1 cellular context compared by ENCODE assay signal in genomic region chr17:50977487-50978159, GRCh38.
TF ChIP-seq lines count a peak whose summit lies in the region.

No MANE protein-coding gene starts in this region.

TF ChIP-seq in HepG2, 621 proteins besides CTCF, POLR2A, EP300 and RAD21 (continued from another document and continues in another):
- 0 out of 2 replicates have a peak, but pooled peaks have one; percentile 35 for TF ChIP-seq PATZ1 (CRISPR knock-in tag; IDR thresholded peaks at IDR 0.05)
- no peak for TF ChIP-seq ELF1 (CRISPR knock-in tag; IDR thresholded peaks at IDR 0.05)
- TF ChIP-seq TAF1 (CRISPR knock-in tag; IDR thresholded peaks at IDR 0.05): no peak
- no peak for TF ChIP-seq ATAD3A (CRISPR knock-in tag; IDR thresholded peaks at IDR 0.05)
- TF ChIP-seq GATAD2A (CRISPR knock-in tag; IDR thresholded peaks at IDR 0.05): peak; percentile 73
- no peak for TF ChIP-seq HNRNPUL1 (IDR thresholded peaks at IDR 0.05; ENCODE audit: low read depth, low read length)
- TF ChIP-seq GRHL1 (CRISPR knock-in tag; conservative IDR thresholded peaks at IDR 0.05): no peak
- TF ChIP-seq HIVEP1 (CRISPR knock-in tag; IDR thresholded peaks at IDR 0.05): no peak
- TF ChIP-seq SP2 (CRISPR knock-in tag; IDR thresholded peaks at IDR 0.05): no peak
- TF ChIP-seq MIER2 (CRISPR knock-in tag; IDR thresholded peaks at IDR 0.05): peak; percentile 48; the same call in 1 of the 2 replicates
- no peak for TF ChIP-seq FLYWCH1 (CRISPR knock-in tag; IDR thresholded peaks at IDR 0.05)
- TF ChIP-seq ZNF639 (CRISPR knock-in tag; conservative IDR thresholded peaks at IDR 0.05): 0 out of 2 replicates have a peak, but pooled peaks have one; percentile 64
- TF ChIP-seq ZNF20 (CRISPR knock-in tag; IDR thresholded peaks at IDR 0.05): no peak
- no peak for TF ChIP-seq ZNF142 (CRISPR knock-in tag; IDR thresholded peaks at IDR 0.05)
- TF ChIP-seq BRD4 (CRISPR knock-in tag; IDR thresholded peaks at IDR 0.05): peak; percentile 62; the same call in 1 of the 2 replicates
- TF ChIP-seq KDM5B (CRISPR knock-in tag; IDR thresholded peaks at IDR 0.05; ENCODE audit: borderline replicate concordance): no peak
- TF ChIP-seq SAP130 (CRISPR knock-in tag; IDR thresholded peaks at IDR 0.05; ENCODE audit: low read depth): peak; percentile 61
- TF ChIP-seq ZNF652 (CRISPR knock-in tag; IDR thresholded peaks at IDR 0.05; ENCODE audit: borderline replicate concordance, low read depth): no peak
- no peak for TF ChIP-seq ZNF33A (CRISPR knock-in tag; IDR thresholded peaks at IDR 0.05; ENCODE audit: borderline replicate concordance)
- no peak for TF ChIP-seq ZBTB4 (CRISPR knock-in tag; IDR thresholded peaks at IDR 0.05; ENCODE audit: borderline replicate concordance)
- TF ChIP-seq HNF1A (IDR thresholded peaks at IDR 0.05; ENCODE audit: low read depth): peak; percentile 27; the same call in 1 of the 2 replicates
- peak; percentile 42; the same call in 1 of the 2 replicates for TF ChIP-seq HNF1A (CRISPR knock-in tag; IDR thresholded peaks at IDR 0.05; ENCODE audit: borderline replicate concordance)
- TF ChIP-seq YEATS2 (CRISPR knock-in tag; IDR thresholded peaks at IDR 0.05; ENCODE audit: borderline replicate concordance): no peak
- TF ChIP-seq ZNF75D (CRISPR knock-in tag; IDR thresholded peaks at IDR 0.05; ENCODE audit: borderline replicate concordance): no peak
- peak; percentile 62; the same call in 1 of the 2 replicates for TF ChIP-seq ZNF441 (CRISPR knock-in tag; IDR thresholded peaks at IDR 0.05; ENCODE audit: borderline replicate concordance)
- no peak for TF ChIP-seq LBX2 (CRISPR knock-in tag; IDR thresholded peaks at IDR 0.05; ENCODE audit: borderline replicate concordance)
- peak; percentile 64; the same call in 1 of the 2 replicates for TF ChIP-seq ZSCAN25 (CRISPR knock-in tag; IDR thresholded peaks at IDR 0.05)
- peak; percentile 51; the same call in 1 of the 2 replicates for TF ChIP-seq SPEN (CRISPR knock-in tag; IDR thresholded peaks at IDR 0.05; ENCODE audit: low read depth)
- 0 out of 2 replicates have a peak, but pooled peaks have one; percentile 25 for TF ChIP-seq ZNF772 (CRISPR knock-in tag; IDR thresholded peaks at IDR 0.05)
- no peak for TF ChIP-seq ZNF816 (CRISPR knock-in tag; IDR thresholded peaks at IDR 0.05; ENCODE audit: borderline replicate concordance)
- peak; percentile 75; the same call in 1 of the 2 replicates for TF ChIP-seq MEIS1 (CRISPR knock-in tag; IDR thresholded peaks at IDR 0.05; ENCODE audit: borderline replicate concordance)
- TF ChIP-seq CC2D1A (CRISPR knock-in tag; IDR thresholded peaks at IDR 0.05): no peak
- no peak for TF ChIP-seq ZNF878 (CRISPR knock-in tag; IDR thresholded peaks at IDR 0.05)
- no peak for TF ChIP-seq ELF4 (CRISPR knock-in tag; IDR thresholded peaks at IDR 0.05; ENCODE audit: borderline replicate concordance)
- TF ChIP-seq U2AF1 (optimal IDR thresholded peaks at IDR 0.05; ENCODE audit: low read depth, low read length): no peak
- TF ChIP-seq, protein P1, sequence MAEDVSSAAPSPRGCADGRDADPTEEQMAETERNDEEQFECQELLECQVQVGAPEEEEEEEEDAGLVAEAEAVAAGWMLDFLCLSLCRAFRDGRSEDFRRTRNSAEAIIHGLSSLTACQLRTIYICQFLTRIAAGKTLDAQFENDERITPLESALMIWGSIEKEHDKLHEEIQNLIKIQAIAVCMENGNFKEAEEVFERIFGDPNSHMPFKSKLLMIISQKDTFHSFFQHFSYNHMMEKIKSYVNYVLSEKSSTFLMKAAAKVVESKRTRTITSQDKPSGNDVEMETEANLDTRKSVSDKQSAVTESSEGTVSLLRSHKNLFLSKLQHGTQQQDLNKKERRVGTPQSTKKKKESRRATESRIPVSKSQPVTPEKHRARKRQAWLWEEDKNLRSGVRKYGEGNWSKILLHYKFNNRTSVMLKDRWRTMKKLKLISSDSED (CRISPR knock-in tag; IDR thresholded peaks at IDR 0.05): no peak
- TF ChIP-seq NR2F6 (IDR thresholded peaks at IDR 0.05): peak; percentile 60
- TF ChIP-seq NR2F6 (CRISPR knock-in tag; IDR thresholded peaks at IDR 0.05): peak; percentile 61
- no peak for TF ChIP-seq ZNF224 (CRISPR knock-in tag; IDR thresholded peaks at IDR 0.05)
- TF ChIP-seq TBX2 (CRISPR knock-in tag; IDR thresholded peaks at IDR 0.05; ENCODE audit: borderline replicate concordance): peak; percentile 65; the same call in 1 of the 2 replicates
- 0 out of 2 replicates have a peak, but pooled peaks have one; percentile 69 for TF ChIP-seq ZNF101 (CRISPR knock-in tag; IDR thresholded peaks at IDR 0.05; ENCODE audit: borderline replicate concordance, low read depth)
- TF ChIP-seq MBD4 (IDR thresholded peaks at IDR 0.05; ENCODE audit: borderline replicate concordance, low read length): no peak
- no peak for TF ChIP-seq FOXK2 (IDR thresholded peaks at IDR 0.05)
- TF ChIP-seq ZFP41 (CRISPR knock-in tag; IDR thresholded peaks at IDR 0.05; ENCODE audit: borderline replicate concordance): no peak
- TF ChIP-seq NAIF1 (CRISPR knock-in tag; IDR thresholded peaks at IDR 0.05; ENCODE audit: borderline replicate concordance): no peak
